Comparison of ENCODE assay signal across 28 cellular contexts in genomic region chr9:128145951-128146351, GRCh38. TPM values are rescaled to one million over a fixed set of nuclear protein-coding genes. Genes with fewer than 3 reads are reported as not detected.
DNase-seq lines count a peak whose midpoint lies in the region; ATAC-seq and TF ChIP-seq lines count a peak whose summit lies in the region.
"Had no signal": no experiment of that assay in that cellular context is flagged by ENCODE, and none has a peak within 500 bp of the region (broad histone marks: within the 10 kb centered on the region; RNA-seq: fewer than 3 reads in every experiment).

No MANE protein-coding gene starts in this region.

- TF ChIP-seq CTCF in right atrium auricular region (IDR thresholded peaks at IDR 0.05) (no peak), PC-9 (conservative IDR thresholded peaks at IDR 0.05) (no peak), lower lobe of right lung (IDR thresholded peaks at IDR 0.05) (no peak), suprapubic skin (IDR thresholded peaks at IDR 0.05) (no peak)

- H3K9me3 ChIP-seq in right atrium auricular region (no peaks in the 10 kb centered on the region), PC-9 (ENCODE audit: insufficient read depth, low read depth) (no peaks in the 10 kb centered on the region), lower lobe of right lung (no peaks in the 10 kb centered on the region), suprapubic skin (no peaks in the 10 kb centered on the region)
- H3K9me3 ChIP-seq: A549, thyroid gland had no signal

- peaks cover 0 to 8% of the 10 kb centered on the region in 2 donors for H3K4me1 ChIP-seq in right atrium auricular region
- peaks cover 76% of the 10 kb centered on the region for H3K4me1 ChIP-seq in PC-9 (replicated peaks; ENCODE audit: insufficient read depth)
- H3K4me1 ChIP-seq in lower lobe of right lung = peaks cover 25% of the 10 kb centered on the region
- peaks cover 50% of the 10 kb centered on the region for H3K4me1 ChIP-seq in suprapubic skin

- intact Hi-C loops in Right ventricle myocardium superior (cut with DNase I) = no loop called here
- intact Hi-C loops in PC-9 (cut with micrococcal nuclease; ENCODE audit: unreplicated experiment) = loop anchor here (5.0 kb wide), 1 partner anchor 46 kb away; the partner anchor contains the start of gene CIZ1
- intact Hi-C loops in lower lobe of right lung (cut with DNase I) = no loop called here

- peaks cover 41% of the 10 kb centered on the region for H3K79me2 ChIP-seq in PC-9 (ENCODE audit: low read depth)

- CTCF ChIA-PET in PC-9 (lab: Charles Lee) = interaction anchor here (0.5 to 0.6 kb wide), 3 partner anchors 46 to 193 kb away, joined by 3 to 9 read pairs (median 3); no protein-coding TSS in a partner anchor

- no peak for TF ChIP-seq EP300 in suprapubic skin (IDR thresholded peaks at IDR 0.05)

- 73% methylated on average over 8 of the region's 13 CpGs for WGBS in suprapubic skin

- DNase-seq in Right ventricle myocardium superior (peak; percentile 18), right atrium auricular region (ENCODE audit: low spot score) (no peak), PC-9 (no peak), lower lobe of right lung (peak; percentile 41), suprapubic skin (ENCODE audit: low spot score in 2 of 2) (no peak), GM19238 (ENCODE audit: insufficient read length, low spot score) (no peak), NCI-H524 treated with DMSO at 0.1 percent for 48 hours (lab: John Stamatoyannopoulos, UW) (no peak), dermis blood vessel endothelial cell (no peak)
- DNase-seq: activated CD4-positive, CD25-positive, alpha-beta regulatory T cell; activated CD8-positive, alpha-beta memory T cell treated with anti-CD3 and anti-CD28 coated beads, Interleukin-2, amount 10 ng/mL, durations not matched to agents 7 days and 5 days; activated naive CD8-positive, alpha-beta T cell treated with anti-CD3 and anti-CD28 coated beads, Interleukin-2, amount 50 U/mL, for 24 hours; activated T-cell treated with anti-CD3 and anti-CD28 coated beads, Interleukin-2, amount 50 U/mL, for 48 hours; COR-L47; MM.1S; NCI-H1417; NCI-H345; NCI-H774; OCI-M1; SHP77 treated with DMSO at 0.1 percent for 48 hours; stimulated activated naive CD8-positive, alpha-beta T cell treated with anti-CD3 and anti-CD28 coated beads, Interleukin-15, amount 100 ng/mL, for 72 hours had no signal

- H3K36me3 ChIP-seq in right atrium auricular region (no peaks in the 10 kb centered on the region), PC-9 (ENCODE audit: low read depth) (peaks cover 7% of the 10 kb centered on the region; the same call in 1 of the 2 replicates), lower lobe of right lung (no peaks in the 10 kb centered on the region), suprapubic skin (no peaks in the 10 kb centered on the region)
- H3K36me3 ChIP-seq: thyroid gland had no signal

- no peak overlapping the region for H3K4me3 ChIP-seq in right atrium auricular region
- peak overlapping the region; percentile 20; the same call in 1 of the 2 replicates for H3K4me3 ChIP-seq in PC-9
- H3K4me3 ChIP-seq in lower lobe of right lung = no peak overlapping the region
- H3K4me3 ChIP-seq in suprapubic skin = no peak overlapping the region
- H3K4me3 ChIP-seq: A549, thyroid gland had no signal

- H3K27ac ChIP-seq in right atrium auricular region (no peak overlapping the region), PC-9 (peak overlapping the region; percentile 87), lower lobe of right lung (no peak overlapping the region), suprapubic skin (peak overlapping the region; percentile 29)
- H3K27ac ChIP-seq: A549, KMS-11, thyroid gland had no signal

- BruUV-seq in PC-9 (replicated peaks; lab: Mats Ljungman, UMichigan) = no TSS peak

- ATAC-seq in Right ventricle myocardium superior (ENCODE audit: poor library complexity) = no peak
- ATAC-seq in lower lobe of right lung = no peak
- ATAC-seq: A549; activated CD8-positive, alpha-beta memory T cell treated with anti-CD3 and anti-CD28 coated beads, Interleukin-2, amount 10 ng/mL, durations not matched to agents 7 days and 5 days; activated naive CD8-positive, alpha-beta T cell treated with anti-CD3 and anti-CD28 coated beads, Interleukin-2, amount 50 U/mL, for 24 hours; HCT116; stimulated activated naive CD8-positive, alpha-beta T cell treated with anti-CD3 and anti-CD28 coated beads, Interleukin-15, amount 100 ng/mL, for 72 hours had no signal

- H2AFZ ChIP-seq in PC-9 = no peak overlapping the region

- H3K9me2 ChIP-seq in PC-9 (ENCODE audit: insufficient read depth) = no peaks in the 10 kb centered on the region

- H3F3A ChIP-seq in PC-9 (ENCODE audit: insufficient read depth, low read depth) = peaks cover 75% of the 10 kb centered on the region

- TF ChIP-seq POLR2A in suprapubic skin (IDR thresholded peaks at IDR 0.05) = no peak

- H3K4me2 ChIP-seq in PC-9 = peak overlapping the region; percentile 72
- H3K4me2 ChIP-seq: A549, KMS-11 had no signal

- H3K27me3 ChIP-seq in right atrium auricular region (no peaks in the 10 kb centered on the region), PC-9 (ENCODE audit: insufficient read depth, low read depth) (no peaks in the 10 kb centered on the region), lower lobe of right lung (ENCODE audit: low read depth) (no peaks in the 10 kb centered on the region), suprapubic skin (no peaks in the 10 kb centered on the region)
- H3K27me3 ChIP-seq: thyroid gland had no signal

- POLR2A ChIA-PET in PC-9 (lab: Charles Lee; ENCODE audit: unreplicated experiment) = interaction anchor here (0.6 to 0.7 kb wide), 4 partner anchors 14 to 229 kb away, joined by 3 to 5 read pairs (median 4); partner anchors contain the start of genes BBLN, CIZ1 and ST6GALNAC4

- H4K20me1 ChIP-seq in PC-9 (ENCODE audit: insufficient read depth) = peaks cover 3% of the 10 kb centered on the region

RNA-seq across cellular contexts. Expression of gene LCN2, which starts 3.3 kb away (rescaled TPM):
- total RNA-seq in Right ventricle myocardium superior = not detected
- not detected for total RNA-seq in right atrium auricular region
- total RNA-seq in PC-9 (2021) = 430 and 537 TPM in 2 replicates
- 83.4 TPM for total RNA-seq in lower lobe of right lung
- 10 to 100 TPM in 2 of 4 donors, 1 to 10 TPM in 2; 6.0 to 45.7 (median 22.3) TPM for total RNA-seq in suprapubic skin
- 0.14 TPM in 1 of 2 replicates, not detected in the other for total RNA-seq in dermis blood vessel endothelial cell
- total RNA-seq: activated CD8-positive, alpha-beta memory T cell treated with anti-CD3 and anti-CD28 coated beads, Interleukin-2, amount 10 ng/mL, durations not matched to agents 7 days and 5 days; B cell; endothelial cell of umbilical vein; glomerular endothelial cell; pulmonary artery endothelial cell had no signal

RNA-seq across cellular contexts. Expression of gene BBLN, which starts 14.1 kb away (rescaled TPM):
- 31.3 TPM for total RNA-seq in Right ventricle myocardium superior
- 100 to 1,000 TPM; 219 to 362 TPM for total RNA-seq in right atrium auricular region
- 154 and 213 TPM in 2 replicates for total RNA-seq in PC-9 (2021)
- total RNA-seq in lower lobe of right lung = 47.9 TPM
- total RNA-seq in suprapubic skin = 100 to 1,000 TPM; 157 to 345 (median 224) TPM
- 47.4 and 77.1 TPM in 2 replicates for total RNA-seq in dermis blood vessel endothelial cell

RNA-seq across cellular contexts. Expression of gene PTGES2, which starts 18.4 kb away (rescaled TPM):
- 155 TPM for total RNA-seq in Right ventricle myocardium superior
- total RNA-seq in right atrium auricular region = 100 to 1,000 TPM; 114 to 118 TPM
- 95.2 and 124 TPM in 2 replicates for total RNA-seq in PC-9 (2021)
- 30.6 TPM for total RNA-seq in lower lobe of right lung
- total RNA-seq in suprapubic skin = 10 to 100 TPM; 47.4 to 76.0 (median 55.9) TPM
- 52.8 and 87.3 TPM in 2 replicates for total RNA-seq in dermis blood vessel endothelial cell

RNA-seq across cellular contexts. Expression of gene CIZ1, which starts 45.4 kb away (rescaled TPM):
- total RNA-seq in Right ventricle myocardium superior (75.3 TPM), right atrium auricular region (10 to 100 TPM; 41.6 to 45.9 TPM), PC-9 (2021) (164 and 213 TPM in 2 replicates), lower lobe of right lung (98.5 TPM), suprapubic skin (100 to 1,000 TPM in 3 of 4 donors, 10 to 100 TPM in 1; 86.7 to 136 (median 115) TPM), dermis blood vessel endothelial cell (16.7 and 37.9 TPM in 2 replicates)

RNA-seq across cellular contexts. Expression of gene DNM1, which starts 57.2 kb away (rescaled TPM):
- total RNA-seq in Right ventricle myocardium superior (7.0 TPM), right atrium auricular region (1 to 10 TPM; 2.5 to 3.9 TPM), PC-9 (2021) (134 and 148 TPM in 2 replicates), lower lobe of right lung (8.8 TPM), suprapubic skin (10 to 100 TPM in 2 of 4 donors, 1 to 10 TPM in 2; 4.3 to 18.9 (median 10.1) TPM), dermis blood vessel endothelial cell (0.17 and 0.33 TPM in 2 replicates)

Comparison
In these comparisons a context has a peak if more than half of its experiments do, and no peak if none do; other contexts are left out.
1. DNase-seq: peak in Right ventricle myocardium superior (single experiment) and lower lobe of right lung (single experiment); none in right atrium auricular region (single experiment), PC-9 (0 of 2), suprapubic skin (0 of 2), GM19238 (single experiment), NCI-H524 treated with DMSO at 0.1 percent for 48 hours (single experiment) and dermis blood vessel endothelial cell (single experiment).
2. H3K27ac ChIP-seq: peak in PC-9 (single experiment) and suprapubic skin (single experiment); none in right atrium auricular region (0 of 2) and lower lobe of right lung (single experiment).